In genomic region chr12:99043319-99043914, GRCh38 we compare ENCODE assay signal across 8 cellular contexts.
DNase-seq lines count a peak whose midpoint lies in the region; ATAC-seq, FAIRE-seq and TF ChIP-seq lines count a peak whose summit lies in the region.

No MANE protein-coding gene starts in this region.

- intact Hi-C loops in MCF 10A (cut with micrococcal nuclease), result loop anchor here (1.0 to 10.0 kb wide), 4 partner anchors 344 to 724 kb away; no protein-coding TSS in a partner anchor

- no peaks in the 10 kb centered on the region for H3K9me3 ChIP-seq in keratinocyte (ENCODE audit: control insufficient read depth, low read depth, low read length)

- no peak overlapping the region for H3K4me2 ChIP-seq in keratinocyte (ENCODE audit: control insufficient read depth, extremely low read depth, insufficient read depth, low read depth, low read length)

- POLR2A ChIA-PET in MCF 10A (lab: Yijun Ruan, JAX), result interaction anchor here (0.9 kb wide), 1 partner anchor 616 kb away, joined by 3 read pairs; no protein-coding TSS in a partner anchor

- peak; percentile 72 for DNase-seq in DMS53 treated with DMSO at 0.1 percent for 48 hours (lab: John Stamatoyannopoulos, UW; ENCODE audit: unreplicated experiment)
- peak; percentile 80 for DNase-seq in NAMALWA (ENCODE audit: low spot score)
- peak; percentile 24 for DNase-seq in SKM-1 treated with dmso at 0.1 percent for 144 hours (lab: John Stamatoyannopoulos, UW; ENCODE audit: unreplicated experiment)
- DNase-seq in MCF 10A (ENCODE audit: unreplicated experiment), result peak; percentile 69
- peak; percentile 41 for DNase-seq in keratinocyte (ENCODE audit: low read depth, low spot score)
- peak; percentile 34 for DNase-seq in stimulated activated CD4-positive, alpha-beta T cell treated with anti-CD3 and anti-CD28 coated beads, Interleukin-1b, Interleukin-23, amount 100 ng/mL, for 48 hours
- DNase-seq in activated gamma-delta T cell treated with Interleukin-2 at 50 U/mL for 16 hours, result no peak

- dilution Hi-C loops in keratinocyte (cut with MboI; ENCODE audit: extremely low pct_ligation_motif_present, low sequenced_read_pairs), result no loop called here

- no peaks in the 10 kb centered on the region for H3K79me2 ChIP-seq in keratinocyte (ENCODE audit: control insufficient read depth, insufficient read depth, low read length)

- no peak overlapping the region for H3K4me3 ChIP-seq in keratinocyte (ENCODE audit: control insufficient read depth in 2 of 3, extremely low read depth in 1 of 3, insufficient read depth in 2 of 3, low read depth in 1 of 3, low read length in 3 of 3)

- no peak overlapping the region for H3K4me3 Mint-ChIP-seq in MCF 10A (ENCODE audit: unreplicated experiment)

- H3K9me3 Mint-ChIP-seq in MCF 10A (ENCODE audit: unreplicated experiment), result no peaks in the 10 kb centered on the region

- no peaks in the 10 kb centered on the region for H3K4me1 ChIP-seq in keratinocyte (ENCODE audit: control insufficient read depth, extremely low read depth, insufficient read depth, low read length)

- H4K20me1 ChIP-seq in keratinocyte (ENCODE audit: control insufficient read depth, extremely low read depth, insufficient read depth, low read length), result no peaks in the 10 kb centered on the region

- no peaks in the 10 kb centered on the region for H3K36me3 ChIP-seq in keratinocyte (ENCODE audit: control insufficient read depth in 2 of 2, extremely low read depth in 1 of 2, insufficient read depth in 2 of 2, low read length in 2 of 2)

- no peak overlapping the region for H3K27ac ChIP-seq in keratinocyte (ENCODE audit: control insufficient read depth, insufficient read depth, low read length)

- no peaks in the 10 kb centered on the region for H3K27me3 Mint-ChIP-seq in MCF 10A (ENCODE audit: insufficient read depth, unreplicated experiment)

- peak; percentile 79 for ATAC-seq in GM21723 (IDR thresholded peaks at IDR 0.05; ENCODE audit: unreplicated experiment)

- H3K27me3 ChIP-seq in keratinocyte (ENCODE audit: control insufficient read depth, extremely low read depth, insufficient read depth, low read length), result no peaks in the 10 kb centered on the region

- no peak overlapping the region for H2AFZ ChIP-seq in keratinocyte (ENCODE audit: control insufficient read depth, low read length)

- no peaks in the 10 kb centered on the region for H3K9me1 ChIP-seq in keratinocyte (ENCODE audit: control insufficient read depth, extremely low read depth, insufficient read depth, low read length)

- no peaks in the 10 kb centered on the region for H3K36me3 Mint-ChIP-seq in MCF 10A (ENCODE audit: insufficient read depth, unreplicated experiment)

- no peaks in the 10 kb centered on the region for H3K4me1 Mint-ChIP-seq in MCF 10A (ENCODE audit: insufficient read depth, unreplicated experiment)

- BruUV-seq in MCF 10A (replicated peaks; lab: Mats Ljungman, UMichigan), result no TSS peak

- peak; percentile 95 for TF ChIP-seq CTCF in MCF 10A (IDR thresholded peaks at IDR 0.05; ENCODE audit: unreplicated experiment)
- TF ChIP-seq CTCF in keratinocyte (optimal IDR thresholded peaks at IDR 0.05 in 1 of 3, IDR thresholded peaks at IDR 0.05 in 1 of 3, conservative IDR thresholded peaks at IDR 0.05 in 1 of 3; ENCODE audit: extremely low read depth in 1 of 3, insufficient read depth in 2 of 3, low read length in 3 of 3), result peak; percentile 73 to 84 (median 81)

- CTCF ChIA-PET in MCF 10A (lab: Yijun Ruan, JAX), result interaction anchor here (0.5 to 6.1 kb wide), 46 partner anchors 8 to 1200 kb away, joined by 3 to 82 read pairs (median 4); no protein-coding TSS in a partner anchor

- no peak overlapping the region for H3K9ac ChIP-seq in keratinocyte (ENCODE audit: control insufficient read depth, extremely low read depth, insufficient read depth, low read length)

- FAIRE-seq in keratinocyte (lab: Jason Lieb, UNC), result peak; percentile 81

- H3K27ac Mint-ChIP-seq in MCF 10A (ENCODE audit: low read depth, unreplicated experiment), result no peak overlapping the region
